ENCODE assay signal across 8 cellular contexts in the genomic region with DNA sequence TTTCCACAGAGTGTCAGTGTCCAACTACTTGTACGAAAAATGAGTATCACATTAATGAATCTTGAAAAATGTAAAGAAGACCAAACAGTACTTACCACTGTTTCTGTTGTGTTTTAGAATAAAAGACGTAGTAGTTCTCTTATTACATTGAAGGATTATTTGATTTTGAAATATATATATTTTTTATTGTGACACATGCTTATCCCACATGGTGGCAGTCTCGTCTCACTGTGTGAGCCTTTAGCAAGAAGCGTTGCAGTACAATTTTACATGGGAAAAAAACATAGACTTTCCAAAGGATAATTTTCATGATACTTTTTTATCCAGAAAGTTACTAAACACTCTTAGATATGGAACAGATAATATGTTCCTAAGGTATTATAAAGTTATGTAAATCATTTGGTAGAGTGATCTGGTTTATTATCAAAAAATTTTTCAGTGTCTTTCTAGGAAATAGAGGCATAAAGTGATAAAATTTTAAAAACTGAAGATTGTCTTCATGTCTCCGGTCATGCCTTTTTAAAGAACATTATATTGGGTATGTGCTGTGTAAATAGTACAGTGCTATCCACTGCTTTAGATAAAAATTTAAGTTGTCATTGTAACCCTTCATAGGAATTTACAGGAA.
A peak's percentile ranks its signal among the peaks of the same experiment; 100 is the strongest.
DNase-seq lines count a peak whose midpoint lies in the region; ATAC-seq, FAIRE-seq and TF ChIP-seq lines count a peak whose summit lies in the region.

No MANE protein-coding gene starts in this region.

- TF ChIP-seq EP300 in HepG2 (IDR thresholded peaks at IDR 0.05; ENCODE audit: low read depth in 2 of 2, low read length in 2 of 2) (no peak), HepG2 (CRISPR knock-in tag; IDR thresholded peaks at IDR 0.05; ENCODE audit: borderline replicate concordance) (no peak)

- TF ChIP-seq RAD21 in HepG2 (CRISPR knock-in tag; IDR thresholded peaks at IDR 0.05): no peak

- H3K36me3 ChIP-seq in HepG2 (replicated peaks in 1 of 2; ENCODE audit: control insufficient read depth in 1 of 2, insufficient read depth in 2 of 2, low read length in 2 of 2): no peaks in the 10 kb centered on the region

- 71% methylated on average over 5 of the region's 5 CpGs for WGBS in HepG2 (ENCODE audit: low lambda C conversion rate)
- WGBS in right cardiac atrium: 48% methylated on average over 5 of the region's 5 CpGs

- intact Hi-C loops in HepG2 (cut with micrococcal nuclease; ENCODE audit: unreplicated experiment): loop anchor here (1.0 to 10.0 kb wide), 3 partner anchors 581 to 1084 kb away; no protein-coding TSS in a partner anchor
- intact Hi-C loops in right cardiac atrium (cut with DNase I): loop anchor here in 1 of 4 donors (10.0 kb wide), 1 partner anchor 764 kb away; no protein-coding TSS in a partner anchor

- H3K9me3 ChIP-seq in HepG2 (ENCODE audit: low read length) (no peaks in the 10 kb centered on the region), right cardiac atrium (ENCODE audit: control insufficient read depth, low read length) (no peaks in the 10 kb centered on the region)

- DNase-seq in DMS 273 (lab: John Stamatoyannopoulos, UW; ENCODE audit: unreplicated experiment) (peak; percentile 54), LHCN-M2 (ENCODE audit: low read depth) (peak; percentile 31), astrocyte of the spinal cord (ENCODE audit: low read depth, low spot score) (peak; percentile 39), HepG2 (ENCODE audit: low spot score) (peak; percentile 27), C1 segment of cervical spinal cord (lab: John Stamatoyannopoulos, UW) (no peak), right cardiac atrium (no peak)

- H3K4me2 ChIP-seq in HepG2 (ENCODE audit: low read depth, low read length): no peak overlapping the region

- no peak for TF ChIP-seq POLR2A in HepG2 (IDR thresholded peaks at IDR 0.05; ENCODE audit: insufficient read depth in 1 of 2, low read depth in 2 of 2, low read length in 2 of 2)

- CTCF ChIA-PET in HepG2 (lab: Yijun Ruan, JAX; ENCODE audit: low intra/inter-chr PET ratio, low total read pairs): no interaction called here

- FAIRE-seq in HepG2 (lab: Jason Lieb, UNC): peak; percentile 18

- H3K4me3 ChIP-seq in astrocyte of the spinal cord (ENCODE audit: low read depth, low read length): no peak overlapping the region
- H3K4me3 ChIP-seq in HepG2 (replicated peaks in 1 of 3; ENCODE audit: insufficient read depth in 1 of 3, low read depth in 2 of 3, low read length in 3 of 3): no peak overlapping the region; a peak in 1 of 6 replicates
- H3K4me3 ChIP-seq in right cardiac atrium (ENCODE audit: low read length): no peak overlapping the region

- H3K9ac ChIP-seq in HepG2 (ENCODE audit: insufficient read depth, low read depth, low read length): no peak overlapping the region

- H2AFZ ChIP-seq in HepG2 (ENCODE audit: low read length): no peak overlapping the region

- in situ Hi-C loops in astrocyte of the spinal cord (cut with HindIII; ENCODE audit: low sequenced_read_pairs): no loop called here
- in situ Hi-C loops in HepG2 (cut with HindIII; ENCODE audit: extremely low pct_ligation_motif_present, low pct_unique_long_range_greater_than_20kb): loop anchor here (25.0 kb wide), 1 partner anchor 771 kb away; no protein-coding TSS in a partner anchor

- H3K4me1 ChIP-seq in HepG2 (ENCODE audit: insufficient read depth, low read length): peaks cover 8% of the 10 kb centered on the region
- no peaks in the 10 kb centered on the region for H3K4me1 ChIP-seq in right cardiac atrium (ENCODE audit: control insufficient read depth, insufficient read depth, low read length)

- ATAC-seq in HepG2 (0 out of 3 replicates have a peak, but pooled peaks have one; percentile 31), HG03196 (IDR thresholded peaks at IDR 0.05; ENCODE audit: unreplicated experiment) (no peak), HG02678 (IDR thresholded peaks at IDR 0.05; ENCODE audit: unreplicated experiment) (no peak), right cardiac atrium (no peak)

- H3K79me2 ChIP-seq in HepG2 (ENCODE audit: insufficient read depth, low read length): no peaks in the 10 kb centered on the region

- BruUV-seq in HepG2 (replicated peaks; lab: Mats Ljungman, UMichigan): no TSS peak

- H3K27me3 ChIP-seq in HepG2 (ENCODE audit: control insufficient read depth in 1 of 2, insufficient read depth in 2 of 2, low read length in 2 of 2): 0 out of 5 replicates have a peak, but pooled peaks cover 0 to under 1% of the 10 kb centered on the region in 2 experiments
- no peaks in the 10 kb centered on the region for H3K27me3 ChIP-seq in right cardiac atrium (ENCODE audit: control insufficient read depth, insufficient read depth)

- no peaks in the 10 kb centered on the region; the same call in 1 of the 2 replicates for H4K20me1 ChIP-seq in HepG2 (ENCODE audit: insufficient read depth, low read length)

- POLR2A ChIA-PET in HepG2 (lab: Yijun Ruan, JAX): no interaction called here

- H3K27ac ChIP-seq in HepG2 (ENCODE audit: extremely low read length, insufficient read depth, low read length) (no peak overlapping the region), right cardiac atrium (ENCODE audit: low read length) (no peak overlapping the region)

- TF ChIP-seq CTCF in astrocyte of the spinal cord (IDR thresholded peaks at IDR 0.05; ENCODE audit: low read depth, low read length) (peak; percentile 34), HepG2 (CRISPR knock-in tag; IDR thresholded peaks at IDR 0.05) (peak; percentile 47)

TF ChIP-seq in HepG2, 621 proteins besides CTCF, POLR2A, EP300 and RAD21:
- TF ChIP-seq ZNF792 (CRISPR knock-in tag; IDR thresholded peaks at IDR 0.05) (no peak), HES4 (CRISPR knock-in tag; IDR thresholded peaks at IDR 0.05; ENCODE audit: borderline replicate concordance) (no peak), SMC3 (IDR thresholded peaks at IDR 0.05; ENCODE audit: low read length) (peak; percentile 18; the same call in 1 of the 2 replicates), STAG1 (CRISPR knock-in tag; IDR thresholded peaks at IDR 0.05) (peak; percentile 62)
- TF ChIP-seq, protein P1, sequence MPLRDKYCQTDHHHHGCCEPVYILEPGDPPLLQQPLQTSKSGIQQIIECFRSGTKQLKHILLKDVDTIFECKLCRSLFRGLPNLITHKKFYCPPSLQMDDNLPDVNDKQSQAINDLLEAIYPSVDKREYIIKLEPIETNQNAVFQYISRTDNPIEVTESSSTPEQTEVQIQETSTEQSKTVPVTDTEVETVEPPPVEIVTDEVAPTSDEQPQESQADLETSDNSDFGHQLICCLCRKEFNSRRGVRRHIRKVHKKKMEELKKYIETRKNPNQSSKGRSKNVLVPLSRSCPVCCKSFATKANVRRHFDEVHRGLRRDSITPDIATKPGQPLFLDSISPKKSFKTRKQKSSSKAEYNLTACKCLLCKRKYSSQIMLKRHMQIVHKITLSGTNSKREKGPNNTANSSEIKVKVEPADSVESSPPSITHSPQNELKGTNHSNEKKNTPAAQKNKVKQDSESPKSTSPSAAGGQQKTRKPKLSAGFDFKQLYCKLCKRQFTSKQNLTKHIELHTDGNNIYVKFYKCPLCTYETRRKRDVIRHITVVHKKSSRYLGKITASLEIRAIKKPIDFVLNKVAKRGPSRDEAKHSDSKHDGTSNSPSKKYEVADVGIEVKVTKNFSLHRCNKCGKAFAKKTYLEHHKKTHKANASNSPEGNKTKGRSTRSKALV (CRISPR knock-in tag; IDR thresholded peaks at IDR 0.05): no peak
- TF ChIP-seq, protein P2, sequence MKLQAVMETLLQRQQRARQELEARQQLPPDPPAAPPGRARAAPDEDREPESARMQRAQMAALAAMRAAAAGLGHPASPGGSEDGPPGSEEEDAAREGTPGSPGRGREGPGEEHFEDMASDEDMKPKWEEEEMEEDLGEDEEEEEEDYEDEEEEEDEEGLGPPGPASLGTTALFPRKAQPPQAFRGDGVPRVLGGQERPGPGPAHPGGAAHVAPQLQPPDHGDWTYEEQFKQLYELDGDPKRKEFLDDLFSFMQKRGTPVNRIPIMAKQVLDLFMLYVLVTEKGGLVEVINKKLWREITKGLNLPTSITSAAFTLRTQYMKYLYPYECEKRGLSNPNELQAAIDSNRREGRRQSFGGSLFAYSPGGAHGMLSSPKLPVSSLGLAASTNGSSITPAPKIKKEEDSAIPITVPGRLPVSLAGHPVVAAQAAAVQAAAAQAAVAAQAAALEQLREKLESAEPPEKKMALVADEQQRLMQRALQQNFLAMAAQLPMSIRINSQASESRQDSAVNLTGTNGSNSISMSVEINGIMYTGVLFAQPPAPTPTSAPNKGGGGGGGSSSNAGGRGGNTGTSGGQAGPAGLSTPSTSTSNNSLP (IDR thresholded peaks at IDR 0.05; ENCODE audit: low read depth, low read length): 0 out of 2 replicates have a peak, but pooled peaks have one; percentile 20

Comparison
In these comparisons a context has a peak if more than half of its experiments do, and no peak if none do; other contexts are left out.
1. DNase-seq: peak in DMS 273 (single experiment), LHCN-M2 (single experiment), astrocyte of the spinal cord (single experiment) and HepG2 (single experiment); none in C1 segment of cervical spinal cord (0 of 14) and right cardiac atrium (0 of 3).